In the genomic region with DNA sequence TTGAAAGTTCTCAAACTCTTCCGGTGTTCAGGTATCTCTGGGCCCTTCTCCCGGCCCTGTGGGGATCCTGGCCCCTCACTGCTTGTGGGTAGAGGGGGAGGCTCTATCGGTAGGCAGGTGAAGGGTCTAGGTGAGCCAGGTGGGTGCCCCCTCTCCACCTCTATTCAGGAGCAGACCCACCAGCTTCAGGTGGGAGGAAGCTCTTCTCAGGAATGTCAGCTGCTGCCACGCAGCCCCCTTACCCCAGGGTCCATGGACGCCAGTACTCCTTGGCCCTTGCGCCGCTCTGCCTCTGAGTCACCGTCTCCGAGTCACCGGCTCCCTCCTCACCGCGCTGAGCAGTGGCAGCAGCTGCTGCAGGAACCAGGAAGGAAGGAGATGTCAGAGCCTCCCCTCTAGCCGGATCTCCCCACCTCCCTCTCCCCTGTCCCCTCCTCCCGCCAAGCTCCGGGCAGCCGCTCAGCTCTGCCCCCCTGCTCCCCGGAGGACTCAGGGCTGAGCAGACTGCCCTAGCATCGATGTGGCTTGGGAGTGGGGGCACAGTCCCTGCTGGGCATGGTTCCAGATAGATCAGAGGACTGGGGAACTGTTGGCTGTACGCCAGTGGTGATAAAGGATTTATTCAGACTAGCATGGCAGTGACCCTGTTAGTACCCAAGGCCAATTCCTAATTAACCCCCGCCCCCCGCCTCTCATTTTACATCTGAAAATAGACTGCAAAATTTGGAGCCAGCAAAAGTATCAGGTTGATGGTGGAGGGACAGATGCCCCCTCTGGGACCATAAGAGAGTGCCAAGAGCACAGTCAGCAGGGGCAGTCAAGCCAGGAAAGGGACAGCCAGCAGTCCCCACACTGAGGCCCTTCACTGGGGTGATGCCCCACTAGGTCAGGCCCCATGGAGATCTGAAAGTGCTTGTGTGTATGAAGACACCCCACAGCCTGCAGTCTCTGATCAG, we compare ENCODE assay signal across 8 cellular contexts. TPM values are rescaled to one million over a fixed set of nuclear protein-coding genes. Genes with fewer than 3 reads are reported as not detected.
A peak's percentile ranks its signal among the peaks of the same experiment; 100 is the strongest.
DNase-seq lines count a peak whose midpoint lies in the region; ATAC-seq and TF ChIP-seq lines count a peak whose summit lies in the region.

OSBPL7 (minus strand) TSS at position 371 of the 956 bp plus-strand sequence. CDS start 1,516 bp downstream, outside the sequence.

- no peaks in the 10 kb centered on the region for H3K27me3 Mint-ChIP-seq in CD4-positive, alpha-beta memory T cell

- H3K9me3 ChIP-seq in CD4-positive, alpha-beta memory T cell (ENCODE audit: control insufficient read depth in 1 of 2, low read length in 2 of 2) = no peaks in the 10 kb centered on the region
- H3K9me3 ChIP-seq in PC-9 (ENCODE audit: insufficient read depth, low read depth) (no peaks in the 10 kb centered on the region), muscle layer of duodenum (ENCODE audit: control insufficient read depth in 1 of 2, low read length in 2 of 2) (no peaks in the 10 kb centered on the region)

- H3K79me2 ChIP-seq in PC-9 (ENCODE audit: low read depth) = peaks cover 24% of the 10 kb centered on the region

- peaks cover 12 to 26% (median 21%) of the 10 kb centered on the region in 4 donors for H3K4me1 Mint-ChIP-seq in CD4-positive, alpha-beta memory T cell

- no peaks in the 10 kb centered on the region; the same call in 1 of the 2 replicates for H4K20me1 ChIP-seq in PC-9 (ENCODE audit: insufficient read depth)

- BruUV-seq in PC-9 (replicated peaks; lab: Mats Ljungman, UMichigan) = no TSS peak

- POLR2A ChIA-PET in CD4-positive, alpha-beta memory T cell (lab: Charles Lee; ENCODE audit: partially characterized antibody) = interaction anchor here (0.7 to 3.4 kb wide), 11 partner anchors 9 to 172 kb away, joined by 3 to 57 read pairs (median 5); partner anchors contain the start of genes KPNB1, LRRC46, MRPL10 and PNPO
- POLR2A ChIA-PET in PC-9 (lab: Charles Lee; ENCODE audit: unreplicated experiment) = interaction anchor here (0.6 to 1.0 kb wide), 3 partner anchors 10 to 1151 kb away, joined by 3 to 9 read pairs (median 5); partner anchors contain the start of genes ATP5MC1, LRRC46 and MRPL10

- H3K27ac ChIP-seq in CD4-positive, alpha-beta memory T cell (ENCODE audit: low read depth, low read length) = peak within 1 kb of the TSS; percentile 69
- H3K27ac ChIP-seq in PC-9 (peak within 1 kb of the TSS; percentile 79), muscle layer of duodenum (ENCODE audit: low read length) (peak within 1 kb of the TSS; percentile 80)

- no peaks in the 10 kb centered on the region for H3K9me2 ChIP-seq in PC-9 (ENCODE audit: insufficient read depth)

- DNase-seq in CD4-positive, alpha-beta memory T cell = peak; percentile 72 to 88 (median 76)
- DNase-seq in HuH-7.5 (ENCODE audit: low spot score) = peak; percentile 57
- DNase-seq in PC-9 = peak; percentile 81 to 90
- peak; percentile 77 for DNase-seq in activated T-cell treated with anti-CD3 and anti-CD28 coated beads, Interleukin-2, amount 50 U/mL, for 1 hour
- peak; percentile 57 to 74 for DNase-seq in stimulated activated CD8-positive, alpha-beta memory T cell treated with anti-CD3 and anti-CD28 coated beads, Interleukin-7, amount 100 ng/mL, for 4 hours (ENCODE audit: low read depth in 2 of 2)

- H3K4me2 ChIP-seq in PC-9 = peak within 1 kb of the TSS; percentile 91

- peaks cover 38% of the 10 kb centered on the region for H3F3A ChIP-seq in PC-9 (ENCODE audit: insufficient read depth, low read depth)

- peak within 1 kb of the TSS; percentile 90 to 93 for H3K4me3 ChIP-seq in CD4-positive, alpha-beta memory T cell (ENCODE audit: low read length in 2 of 2)
- H3K4me3 ChIP-seq in PC-9 (peak within 1 kb of the TSS; percentile 90), muscle layer of duodenum (ENCODE audit: low read depth in 1 of 2, low read length in 2 of 2) (peak within 1 kb of the TSS; percentile 78 to 83)

- peaks cover 25% of the 10 kb centered on the region for H3K4me1 ChIP-seq in CD4-positive, alpha-beta memory T cell (ENCODE audit: insufficient read depth, low read length)
- peaks cover 30% of the 10 kb centered on the region for H3K4me1 ChIP-seq in PC-9 (replicated peaks; ENCODE audit: insufficient read depth)
- peaks cover 10 to 24% of the 10 kb centered on the region in 2 donors for H3K4me1 ChIP-seq in muscle layer of duodenum (ENCODE audit: control insufficient read depth in 1 of 2, insufficient read depth in 2 of 2, low read length in 2 of 2)

- ATAC-seq in GM19463 (IDR thresholded peaks at IDR 0.05; ENCODE audit: unreplicated experiment) = peak; percentile 86
- peak; percentile 78 for ATAC-seq in esophagus mucosa

- peaks cover 27 to 61% of the 10 kb centered on the region in 2 donors for H3K36me3 Mint-ChIP-seq in CD4-positive, alpha-beta memory T cell

- peaks cover 51% of the 10 kb centered on the region for H3K36me3 ChIP-seq in CD4-positive, alpha-beta memory T cell (ENCODE audit: insufficient read depth, low read length)
- H3K36me3 ChIP-seq in PC-9 (ENCODE audit: low read depth) (peaks cover 36% of the 10 kb centered on the region), muscle layer of duodenum (ENCODE audit: control insufficient read depth in 1 of 2, insufficient read depth in 2 of 2, low read length in 2 of 2) (peaks cover 40 to 47% of the 10 kb centered on the region in 2 donors)

- H3K9me3 Mint-ChIP-seq in CD4-positive, alpha-beta memory T cell = peaks cover 0 to 3% (median 0%) of the 10 kb centered on the region in 8 donors

- H3K27ac Mint-ChIP-seq in CD4-positive, alpha-beta memory T cell = peak within 1 kb of the TSS; percentile 86 to 98 (median 96)

- peak within 1 kb of the TSS; percentile 66 for H2AFZ ChIP-seq in PC-9

- CTCF ChIA-PET in CD4-positive, alpha-beta memory T cell (lab: Charles Lee; ENCODE audit: partially characterized antibody) = interaction anchor here (0.7 to 3.4 kb wide), 4 partner anchors 9 to 74 kb away, joined by 3 to 22 read pairs (median 5); partner anchors contain the start of genes LRRC46, MRPL10, SCRN2 and SP2
- CTCF ChIA-PET in PC-9 (lab: Charles Lee) = interaction anchor here (0.5 to 0.6 kb wide), 3 partner anchors 10 to 206 kb away, joined by 3 to 5 read pairs (median 3); partner anchors contain the start of genes LRRC46 and MRPL10

- H3K27me3 ChIP-seq in CD4-positive, alpha-beta memory T cell (ENCODE audit: insufficient read depth, low read length) = no peaks in the 10 kb centered on the region
- H3K27me3 ChIP-seq in PC-9 (ENCODE audit: insufficient read depth, low read depth) (no peaks in the 10 kb centered on the region), muscle layer of duodenum (ENCODE audit: low read depth, low read length) (no peaks in the 10 kb centered on the region)

- intact Hi-C loops in CD4-positive, alpha-beta memory T cell (cut with micrococcal nuclease) = loop anchor here (1.0 to 10.0 kb wide), 2 partner anchors 10 to 757 kb away; partner anchors contain the start of genes LRRC46 and MRPL10
- intact Hi-C loops in PC-9 (cut with micrococcal nuclease; ENCODE audit: unreplicated experiment) = loop anchor here (2.0 kb wide), 1 partner anchor 23 kb away; no protein-coding TSS in a partner anchor

- peak within 1 kb of the TSS; percentile 94 to 99 (median 97) for H3K4me3 Mint-ChIP-seq in CD4-positive, alpha-beta memory T cell

- TF ChIP-seq CTCF in PC-9 (conservative IDR thresholded peaks at IDR 0.05) = no peak; the same call in 1 of the 2 replicates

RNA-seq across cellular contexts. Expression of gene OSBPL7, which starts in this region (rescaled TPM):
- total RNA-seq in CD4-positive, alpha-beta memory T cell = 10 to 100 TPM; 46.5 to 50.4 TPM
- polyA plus RNA-seq in CD4-positive, alpha-beta memory T cell = 1 to 10 TPM; 1.6 to 7.9 TPM
- total RNA-seq in PC-9 (2021) (32.2 and 35.9 TPM in 2 replicates), esophagus mucosa (1.8 TPM)

Comparison
In these comparisons a context has a peak if more than half of its experiments do, and no peak if none do; other contexts are left out.
1. Peak in every context shown above with its lines: DNase-seq, ATAC-seq, H3K4me3 ChIP-seq and H3K27ac ChIP-seq.
2. RNA of gene OSBPL7 (total RNA-seq): 46.5 to 50.4 TPM in CD4-positive, alpha-beta memory T cell and 32.2 to 35.9 TPM in PC-9; 1.8 TPM in esophagus mucosa (single experiment); every median in the first group is over 10 times any median in the second.